14 cellular contexts compared by ENCODE assay signal in genomic region chr1:74681449-74681848, GRCh38. TPM values are rescaled to one million over a fixed set of nuclear protein-coding genes. Genes with fewer than 3 reads are reported as not detected.
DNase-seq lines count a peak whose midpoint lies in the region; ATAC-seq and TF ChIP-seq lines count a peak whose summit lies in the region.
"Had no signal": no experiment of that assay in that cellular context is flagged by ENCODE, and none has a peak within 500 bp of the region (broad histone marks: within the 10 kb centered on the region; RNA-seq: fewer than 3 reads in every experiment).

No MANE protein-coding gene starts in this region.

- no peak for TF ChIP-seq POLR2A in heart left ventricle (IDR thresholded peaks at IDR 0.05)

- H3K9me3 ChIP-seq in heart left ventricle, result no peaks in the 10 kb centered on the region
- H3K9me3 ChIP-seq: MG63 had no signal

- TF ChIP-seq CTCF in heart left ventricle (IDR thresholded peaks at IDR 0.05), result no peak
- TF ChIP-seq CTCF in foreskin keratinocyte (conservative IDR thresholded peaks at IDR 0.05), result no peak

- no peak for DNase-seq in activated effector memory CD4-positive, alpha-beta T cell treated with Interleukin-2 at 50 U/mL for 16 hours
- no peak for DNase-seq in COLO829 (ENCODE audit: low spot score)
- DNase-seq in heart left ventricle, result no peak
- no peak for DNase-seq in foreskin keratinocyte
- DNase-seq: activated naive CD4-positive, alpha-beta T cell treated with anti-CD3 and anti-CD28 coated beads, Interleukin-2, amount 10 ng/mL, durations not matched to agents 7 days and 5 days; HCEC 1CT; MG63; NCI-H2227 treated with DMSO at 0.1 percent for 48 hours had no signal

- H3K36me3 ChIP-seq in heart left ventricle, result no peaks in the 10 kb centered on the region
- H3K36me3 ChIP-seq: MG63, neural progenitor cell had no signal

- H3K4me3 ChIP-seq in heart left ventricle, result no peak overlapping the region
- H3K4me3 ChIP-seq: MG63, neural progenitor cell had no signal

- H3K27ac ChIP-seq in heart left ventricle (no peak overlapping the region), foreskin keratinocyte (no peak overlapping the region)
- H3K27ac ChIP-seq: neural progenitor cell had no signal

- H3K27me3 ChIP-seq in heart left ventricle (no peaks in the 10 kb centered on the region), foreskin keratinocyte (peaks cover 2% of the 10 kb centered on the region)
- H3K27me3 ChIP-seq: neural progenitor cell had no signal

- ATAC-seq in GM19023 (IDR thresholded peaks at IDR 0.05; ENCODE audit: unreplicated experiment) (peak; percentile 77), GM21723 (IDR thresholded peaks at IDR 0.05; ENCODE audit: unreplicated experiment) (peak; percentile 93), HG03135 (IDR thresholded peaks at IDR 0.05; ENCODE audit: unreplicated experiment) (peak; percentile 65), heart left ventricle (no peak), foreskin keratinocyte (no peak)
- ATAC-seq: Right ventricle myocardium inferior had no signal

- WGBS in heart left ventricle, 4 donors, result 85 to 88% (median 86%) methylated on average over 4 of the region's 4 CpGs

- no peaks in the 10 kb centered on the region for H3K4me1 ChIP-seq in heart left ventricle
- H3K4me1 ChIP-seq in foreskin keratinocyte, result no peaks in the 10 kb centered on the region
- H3K4me1 ChIP-seq: neural progenitor cell had no signal

- intact Hi-C loops in heart left ventricle (cut with DNase I), result no loop called here

RNA-seq across cellular contexts. Expression of gene ERICH3, which starts 7.9 kb away (rescaled TPM):
- total RNA-seq in heart left ventricle, result under 1 TPM in 1 of 9 donors, not detected in 8; 0.21 TPM
- under 1 TPM; 0.03 to 0.08 TPM for polyA plus RNA-seq in heart left ventricle
- total RNA-seq in foreskin keratinocyte, result not detected in 2 replicates
- polyA plus RNA-seq in foreskin keratinocyte, result not detected in 2 replicates
- total RNA-seq: kidney epithelial cell, Right ventricle myocardium inferior had no signal

RNA-seq across cellular contexts. Expression of gene CRYZ, which starts 51.4 kb away (rescaled TPM):
- 10 to 100 TPM; 23.0 to 54.1 (median 42.7) TPM for total RNA-seq in heart left ventricle
- 10 to 100 TPM; 12.7 to 27.0 TPM for polyA plus RNA-seq in heart left ventricle
- 33.9 and 62.5 TPM in 2 replicates for total RNA-seq in foreskin keratinocyte
- 25.1 and 40.1 TPM in 2 replicates for polyA plus RNA-seq in foreskin keratinocyte

RNA-seq across cellular contexts. Expression of gene TYW3, which starts 51.5 kb away (rescaled TPM):
- total RNA-seq in heart left ventricle (10 to 100 TPM; 10.6 to 28.1 (median 19.1) TPM), foreskin keratinocyte (18.1 and 21.8 TPM in 2 replicates)
- polyA plus RNA-seq in heart left ventricle (10 to 100 TPM; 14.8 to 22.7 TPM), foreskin keratinocyte (19.7 and 21.5 TPM in 2 replicates)

Comparison
In these comparisons a context has a peak if more than half of its experiments do, and no peak if none do; other contexts are left out.
1. ATAC-seq: peak in GM19023 (single experiment), GM21723 (single experiment) and HG03135 (single experiment); none in heart left ventricle (0 of 4) and foreskin keratinocyte (single experiment).